7 cellular contexts compared by ENCODE assay signal in genomic region chr12:56723352-56723751, GRCh38. TPM values are rescaled to one million over a fixed set of nuclear protein-coding genes. Genes with fewer than 3 reads are reported as not detected.
DNase-seq lines count a peak whose midpoint lies in the region; ATAC-seq and TF ChIP-seq lines count a peak whose summit lies in the region.

No MANE protein-coding gene starts in this region.

- TF ChIP-seq CTCF in HL-60 (IDR thresholded peaks at IDR 0.05; ENCODE audit: insufficient read depth, low read length) (no peak), GM13977 (IDR thresholded peaks at IDR 0.05; ENCODE audit: extremely low read depth, insufficient read depth, missing control alignments) (no peak)

- H3K27me3 ChIP-seq in HL-60 (ENCODE audit: insufficient read depth, poor library complexity, severe bottlenecking) = no peaks in the 10 kb centered on the region
- H3K27me3 ChIP-seq in iPS-18a (ENCODE audit: control insufficient read depth, insufficient read depth, low read length) = no peaks in the 10 kb centered on the region

- H3K4me3 ChIP-seq in HL-60 (replicated peaks; ENCODE audit: insufficient read depth, low read length) (peak overlapping the region; percentile 75), iPS-18a (ENCODE audit: low read length) (peak overlapping the region; percentile 100)

- ATAC-seq in activated CD8-positive, alpha-beta T cell treated with anti-CD3 and anti-CD28 coated beads, Interleukin-2, amount 10 ng/mL, durations not matched to agents 7 days and 5 days = no peak
- no peak for ATAC-seq in stimulated activated naive CD8-positive, alpha-beta T cell treated with anti-CD3 and anti-CD28 coated beads, Interleukin-15, amount 100 ng/mL, for 72 hours
- no peak for ATAC-seq in esophagus mucosa

- POLR2A ChIA-PET in activated CD8-positive, alpha-beta T cell treated with anti-CD3 and anti-CD28 coated beads, Interleukin-2, amount 10 ng/mL, durations not matched to agents 7 days and 5 days (lab: Charles Lee) = interaction anchor here (0.8 to 6.9 kb wide), 3 partner anchors 36 to 94 kb away, joined by 3 to 119 read pairs (median 5); partner anchors contain the start of gene PTGES3

- in situ Hi-C loops in GM13977 (cut with MboI; ENCODE audit: low pct_unique_long_range_greater_than_20kb, low sequenced_read_pairs, unreplicated experiment) = no loop called here
- in situ Hi-C loops in G401 (cut with HindIII; ENCODE audit: low sequenced_read_pairs) = no loop called here

- H3K27me3 Mint-ChIP-seq in activated CD8-positive, alpha-beta T cell treated with anti-CD3 and anti-CD28 coated beads, Interleukin-2, amount 10 ng/mL, durations not matched to agents 7 days and 5 days (ENCODE audit: low read depth) = no peaks in the 10 kb centered on the region
- H3K27me3 Mint-ChIP-seq in stimulated activated naive CD8-positive, alpha-beta T cell treated with anti-CD3 and anti-CD28 coated beads, Interleukin-15, amount 100 ng/mL, for 72 hours = no peaks in the 10 kb centered on the region

- H3K36me3 ChIP-seq in iPS-18a (ENCODE audit: control insufficient read depth, low read depth, low read length) = peaks cover 49% of the 10 kb centered on the region

- no peaks in the 10 kb centered on the region for H3K9me3 ChIP-seq in iPS-18a (ENCODE audit: control insufficient read depth, low read depth, low read length)

- peaks cover 37% of the 10 kb centered on the region for H3K4me1 ChIP-seq in iPS-18a (ENCODE audit: control insufficient read depth, low read depth, low read length)

- peak overlapping the region; percentile 99 for H3K9ac ChIP-seq in iPS-18a (ENCODE audit: low read length)

- H3K9me3 Mint-ChIP-seq in activated CD8-positive, alpha-beta T cell treated with anti-CD3 and anti-CD28 coated beads, Interleukin-2, amount 10 ng/mL, durations not matched to agents 7 days and 5 days (ENCODE audit: insufficient read depth) = no peaks in the 10 kb centered on the region
- no peaks in the 10 kb centered on the region for H3K9me3 Mint-ChIP-seq in stimulated activated naive CD8-positive, alpha-beta T cell treated with anti-CD3 and anti-CD28 coated beads, Interleukin-15, amount 100 ng/mL, for 72 hours

- H3K4me1 Mint-ChIP-seq in activated CD8-positive, alpha-beta T cell treated with anti-CD3 and anti-CD28 coated beads, Interleukin-2, amount 10 ng/mL, durations not matched to agents 7 days and 5 days (ENCODE audit: low read depth) = peaks cover 66% of the 10 kb centered on the region
- peaks cover 61% of the 10 kb centered on the region for H3K4me1 Mint-ChIP-seq in stimulated activated naive CD8-positive, alpha-beta T cell treated with anti-CD3 and anti-CD28 coated beads, Interleukin-15, amount 100 ng/mL, for 72 hours

- DNase-seq in HL-60 (ENCODE audit: low read depth in 1 of 2, low spot score in 1 of 2) = no peak
- DNase-seq in activated CD8-positive, alpha-beta T cell treated with anti-CD3 and anti-CD28 coated beads, Interleukin-2, amount 10 ng/mL, durations not matched to agents 7 days and 5 days = no peak
- no peak for DNase-seq in stimulated activated naive CD8-positive, alpha-beta T cell treated with anti-CD3 and anti-CD28 coated beads, Interleukin-15, amount 100 ng/mL, for 72 hours
- DNase-seq in GM13977 (ENCODE audit: low spot score) = no peak
- no peak for DNase-seq in G401 (ENCODE audit: low spot score)

- peaks cover 81% of the 10 kb centered on the region for H3K36me3 Mint-ChIP-seq in activated CD8-positive, alpha-beta T cell treated with anti-CD3 and anti-CD28 coated beads, Interleukin-2, amount 10 ng/mL, durations not matched to agents 7 days and 5 days (ENCODE audit: low read depth)

- H3K4me3 Mint-ChIP-seq in activated CD8-positive, alpha-beta T cell treated with anti-CD3 and anti-CD28 coated beads, Interleukin-2, amount 10 ng/mL, durations not matched to agents 7 days and 5 days = peak overlapping the region; percentile 98
- peak overlapping the region; percentile 93 to 98 for H3K4me3 Mint-ChIP-seq in stimulated activated naive CD8-positive, alpha-beta T cell treated with anti-CD3 and anti-CD28 coated beads, Interleukin-15, amount 100 ng/mL, for 72 hours

- H3K27ac Mint-ChIP-seq in activated CD8-positive, alpha-beta T cell treated with anti-CD3 and anti-CD28 coated beads, Interleukin-2, amount 10 ng/mL, durations not matched to agents 7 days and 5 days = peak overlapping the region; percentile 97
- peak overlapping the region in 1 of 2 donors; percentile 53 for H3K27ac Mint-ChIP-seq in stimulated activated naive CD8-positive, alpha-beta T cell treated with anti-CD3 and anti-CD28 coated beads, Interleukin-15, amount 100 ng/mL, for 72 hours

- H3K27ac ChIP-seq in HL-60 (replicated peaks) (peak overlapping the region; percentile 94), iPS-18a (ENCODE audit: low read length) (no peak overlapping the region)

- CTCF ChIA-PET in activated CD8-positive, alpha-beta T cell treated with anti-CD3 and anti-CD28 coated beads, Interleukin-2, amount 10 ng/mL, durations not matched to agents 7 days and 5 days (lab: Charles Lee) = interaction anchor here (1.0 to 3.8 kb wide), 5 partner anchors 34 to 87 kb away, joined by 3 to 13 read pairs (median 5); partner anchors contain the start of gene PTGES3

RNA-seq across cellular contexts. Expression of gene NACA, which starts 1.7 kb away (rescaled TPM):
- 100 to 1,000 TPM; 793 to 820 TPM for total RNA-seq in activated CD8-positive, alpha-beta T cell treated with anti-CD3 and anti-CD28 coated beads, Interleukin-2, amount 10 ng/mL, durations not matched to agents 7 days and 5 days
- 786 TPM for total RNA-seq in esophagus mucosa
- total RNA-seq in G401 (2014; rRNA removed; shearing (Covaris generic)) = 1,378 and 1,667 TPM in 2 replicates

RNA-seq across cellular contexts. Expression of gene PRIM1, which starts 28.8 kb away (rescaled TPM):
- 10 to 100 TPM; 56.8 to 60.4 TPM for total RNA-seq in activated CD8-positive, alpha-beta T cell treated with anti-CD3 and anti-CD28 coated beads, Interleukin-2, amount 10 ng/mL, durations not matched to agents 7 days and 5 days
- total RNA-seq in esophagus mucosa = 8.1 TPM
- 11.9 and 25.5 TPM in 2 replicates for total RNA-seq in G401 (2014; rRNA removed; shearing (Covaris generic))

RNA-seq across cellular contexts. Expression of gene PTGES3, which starts 35.3 kb away (rescaled TPM):
- total RNA-seq in activated CD8-positive, alpha-beta T cell treated with anti-CD3 and anti-CD28 coated beads, Interleukin-2, amount 10 ng/mL, durations not matched to agents 7 days and 5 days = 100 to 1,000 TPM; 273 to 290 TPM
- 153 TPM for total RNA-seq in esophagus mucosa
- total RNA-seq in G401 (2014; rRNA removed; shearing (Covaris generic)) = 54.0 and 85.3 TPM in 2 replicates

RNA-seq across cellular contexts. Expression of gene HSD17B6, which starts 39.8 kb away (rescaled TPM):
- total RNA-seq in activated CD8-positive, alpha-beta T cell treated with anti-CD3 and anti-CD28 coated beads, Interleukin-2, amount 10 ng/mL, durations not matched to agents 7 days and 5 days = 1 to 10 TPM; 2.1 to 4.0 TPM
- total RNA-seq in esophagus mucosa = 2.4 TPM
- total RNA-seq in G401 (2014; rRNA removed; shearing (Covaris generic)) = 1.8 and 3.0 TPM in 2 replicates
